In genomic region chr11:299951-300735, GRCh38 we compare ENCODE assay signal across 13 cellular contexts. TPM values are rescaled to one million over a fixed set of nuclear protein-coding genes. Genes with fewer than 3 reads are reported as not detected.
DNase-seq lines count a peak whose midpoint lies in the region; ATAC-seq and TF ChIP-seq lines count a peak whose summit lies in the region.
"Had no signal": no experiment of that assay in that cellular context is flagged by ENCODE, and none has a peak within 500 bp of the region (broad histone marks: within the 10 kb centered on the region; RNA-seq: fewer than 3 reads in every experiment).

No MANE protein-coding gene starts in this region.

- no peaks in the 10 kb centered on the region for H3K9me3 ChIP-seq in MG63
- no peaks in the 10 kb centered on the region for H3K9me3 ChIP-seq in endodermal cell (ENCODE audit: control insufficient read depth, low read length)

- 78 to 83% methylated on average over 7 to 20 of the region's 20 CpGs for WGBS in endodermal cell (ENCODE audit: insufficient coverage in 1 of 2, insufficient read length in 1 of 2), 2 experiments

- H3K27ac Mint-ChIP-seq in endodermal cell = peak overlapping the region; percentile 61

- peak; percentile 43 for TF ChIP-seq CTCF in endodermal cell (conservative IDR thresholded peaks at IDR 0.05)

- no peaks in the 10 kb centered on the region for H3K36me3 Mint-ChIP-seq in endodermal cell (ENCODE audit: low read depth)

- H3K4me1 ChIP-seq in endodermal cell (ENCODE audit: control insufficient read depth, insufficient read depth, low read length) = peaks cover 5% of the 10 kb centered on the region

- H3K27me3 ChIP-seq in MG63 (no peaks in the 10 kb centered on the region), endodermal cell (ENCODE audit: control insufficient read depth, insufficient read depth, low read length, poor library complexity, severe bottlenecking) (no peaks in the 10 kb centered on the region)

- H3K27me3 Mint-ChIP-seq in endodermal cell (ENCODE audit: insufficient read depth) = no peaks in the 10 kb centered on the region

- H3K9ac ChIP-seq in endodermal cell (ENCODE audit: extremely low read depth, low read length, poor library complexity, severe bottlenecking) = no peak overlapping the region

- H3K4me3 ChIP-seq in MG63 (no peak overlapping the region), endodermal cell (ENCODE audit: low read length) (no peak overlapping the region)

- H3K36me3 ChIP-seq in MG63 = no peaks in the 10 kb centered on the region
- H3K36me3 ChIP-seq in endodermal cell (ENCODE audit: control insufficient read depth, insufficient read depth, low read length) = no peaks in the 10 kb centered on the region

- H3K4me1 Mint-ChIP-seq in endodermal cell = peaks cover 20% of the 10 kb centered on the region

- H3K9me3 Mint-ChIP-seq in endodermal cell = no peaks in the 10 kb centered on the region

- no peak overlapping the region for H3K27ac ChIP-seq in endodermal cell (ENCODE audit: low read depth, low read length)

- DNase-seq in EH (ENCODE audit: low read depth) = peak; percentile 34
- DNase-seq in MG63 = peak; percentile 40
- DNase-seq in endodermal cell = peak; percentile 75
- peak; percentile 89 for DNase-seq in myocyte (ENCODE audit: low read depth)
- DNase-seq in SHP77 (lab: John Stamatoyannopoulos, UW) = no peak
- no peak for DNase-seq in stimulated activated naive CD4-positive, alpha-beta T cell treated with Interleukin-2 at 50 U/mL for 16 hours (lab: John Stamatoyannopoulos, UW)
- DNase-seq in activated CD4-positive, alpha-beta T cell treated with anti-CD3 and anti-CD28 coated beads, Interleukin-2, amount 50 U/mL, for 48 hours = no peak
- DNase-seq: DMS53; effector CD4-positive, alpha-beta T cell; NCI-H2081 treated with DMSO at 0.1 percent for 48 hours had no signal

- ATAC-seq in HG02870 (IDR thresholded peaks at IDR 0.05; ENCODE audit: unreplicated experiment) = no peak

- no peak overlapping the region for H3K4me3 Mint-ChIP-seq in endodermal cell

RNA-seq across cellular contexts. Expression of gene IFITM5, which starts 0.8 kb away (rescaled TPM):
- total RNA-seq in MG63 (2014; rRNA removed; shearing (Covaris generic); ENCODE audit: low replicate concordance) = not detected in 2 replicates
- total RNA-seq in endodermal cell (not detected), myocyte (not detected in 2 replicates)
- not detected for polyA plus RNA-seq in endodermal cell (2013, experiment 1 of 2)
- polyA plus RNA-seq in endodermal cell (2013, experiment 2 of 2) = not detected
- not detected for polyA plus RNA-seq in myocyte (2012)
- total RNA-seq: HT-29, pulmonary artery endothelial cell had no signal

RNA-seq across cellular contexts. Expression of gene IFITM2, which starts 7.5 kb away (rescaled TPM):
- total RNA-seq in MG63 (2014; rRNA removed; shearing (Covaris generic); ENCODE audit: low replicate concordance) = 35.8 and 50.4 TPM in 2 replicates
- total RNA-seq in endodermal cell (100 to 1,000 TPM; 262 to 367 TPM), myocyte (12.5 and 14.4 TPM in 2 replicates)
- polyA plus RNA-seq in endodermal cell (2013, experiment 1 of 2) = 114 TPM
- polyA plus RNA-seq in endodermal cell (2013, experiment 2 of 2) = 152 TPM
- 51.4 TPM for polyA plus RNA-seq in myocyte (2012)

RNA-seq across cellular contexts. Expression of gene PGGHG, which starts 11.2 kb away (rescaled TPM):
- 1.9 and 6.2 TPM in 2 replicates for total RNA-seq in MG63 (2014; rRNA removed; shearing (Covaris generic); ENCODE audit: low replicate concordance)
- total RNA-seq in endodermal cell (100 to 1,000 TPM; 129 to 186 TPM), myocyte (8.2 and 8.3 TPM in 2 replicates)
- 36.7 TPM for polyA plus RNA-seq in endodermal cell (2013, experiment 1 of 2)
- polyA plus RNA-seq in endodermal cell (2013, experiment 2 of 2) = 31.3 TPM
- 1.6 TPM for polyA plus RNA-seq in myocyte (2012)

RNA-seq across cellular contexts. Expression of gene IFITM1, which starts 13.7 kb away (rescaled TPM):
- total RNA-seq in MG63 (2014; rRNA removed; shearing (Covaris generic); ENCODE audit: low replicate concordance) = 26.5 and 62.6 TPM in 2 replicates
- total RNA-seq in endodermal cell (100 to 1,000 TPM; 211 to 558 TPM), myocyte (14.3 and 17.3 TPM in 2 replicates)
- polyA plus RNA-seq in endodermal cell (2013, experiment 1 of 2) = 244 TPM
- 241 TPM for polyA plus RNA-seq in endodermal cell (2013, experiment 2 of 2)
- polyA plus RNA-seq in myocyte (2012) = 0.97 TPM

RNA-seq across cellular contexts. Expression of gene IFITM3, which starts 20.5 kb away (rescaled TPM):
- 62.7 and 85.0 TPM in 2 replicates for total RNA-seq in MG63 (2014; rRNA removed; shearing (Covaris generic); ENCODE audit: low replicate concordance)
- 100 to 1,000 TPM; 257 to 389 TPM for total RNA-seq in endodermal cell
- 186 TPM for polyA plus RNA-seq in endodermal cell (2013, experiment 1 of 2)
- polyA plus RNA-seq in endodermal cell (2013, experiment 2 of 2) = 187 TPM
- 33.1 and 57.7 TPM in 2 replicates for total RNA-seq in myocyte
- 352 TPM for polyA plus RNA-seq in myocyte (2012)

Comparison
In these comparisons a context has a peak if more than half of its experiments do, and no peak if none do; other contexts are left out.
1. DNase-seq: peak in EH (single experiment), MG63 (single experiment), endodermal cell (single experiment) and myocyte (single experiment); none in SHP77 (0 of 2), stimulated activated naive CD4-positive, alpha-beta T cell treated with Interleukin-2 at 50 U/mL for 16 hours (single experiment) and activated CD4-positive, alpha-beta T cell treated with anti-CD3 and anti-CD28 coated beads, Interleukin-2, amount 50 U/mL, for 48 hours (0 of 2).
2. RNA of gene PGGHG, which starts 11.2 kb away (total RNA-seq): 129 to 186 TPM in endodermal cell; 8.2 to 8.3 TPM in myocyte and 1.9 to 6.2 TPM in MG63; every median in the first group is over 10 times any median in the second.